ENCODE assay signal across 27 cellular contexts in the genomic region with DNA sequence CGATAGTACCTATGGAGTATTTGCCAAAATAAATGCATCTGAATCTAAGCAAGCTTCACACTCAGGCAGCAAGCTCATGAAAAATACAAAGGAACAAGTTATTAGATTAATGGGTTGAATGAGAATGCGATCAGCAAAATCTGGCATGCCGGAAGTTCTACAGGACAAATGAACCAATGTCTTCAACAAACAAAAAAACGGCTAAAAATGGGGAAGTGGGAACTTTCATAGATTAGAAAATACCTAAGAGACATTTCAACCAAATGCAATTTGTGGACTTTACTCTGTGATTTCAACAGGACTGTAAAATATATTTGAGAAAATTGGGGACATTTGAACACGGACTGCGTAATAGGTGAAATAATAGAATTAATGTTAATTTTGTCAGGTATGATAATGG. TPM values are rescaled to one million over a fixed set of nuclear protein-coding genes. Genes with fewer than 3 reads are reported as not detected.
DNase-seq lines count a peak whose midpoint lies in the region; TF ChIP-seq lines count a peak whose summit lies in the region.
"Had no signal": no experiment of that assay in that cellular context is flagged by ENCODE, and none has a peak within 500 bp of the region (broad histone marks: within the 10 kb centered on the region; RNA-seq: fewer than 3 reads in every experiment).

No MANE protein-coding gene starts in this region.

- peaks cover 12% of the 10 kb centered on the region for H3K9me3 Mint-ChIP-seq in chondrocyte (ENCODE audit: low read depth)
- H3K9me3 Mint-ChIP-seq: H9 had no signal

- H3K27ac Mint-ChIP-seq in chondrocyte (ENCODE audit: unreplicated experiment), result no peak overlapping the region
- H3K27ac Mint-ChIP-seq: H9 had no signal

- H3K36me3 Mint-ChIP-seq in chondrocyte (ENCODE audit: low read depth), result peaks cover 5% of the 10 kb centered on the region
- H3K36me3 Mint-ChIP-seq: CD14-positive monocyte had no signal

- no peaks in the 10 kb centered on the region for H3K27me3 Mint-ChIP-seq in chondrocyte (ENCODE audit: low read depth)

- DNase-seq in SIG-M5 treated with dmso at 0.1 percent for 504 hours (lab: John Stamatoyannopoulos, UW; ENCODE audit: unreplicated experiment) (peak; percentile 26), SIG-M5 (lab: John Stamatoyannopoulos, UW) (no peak), NOMO-1 (lab: John Stamatoyannopoulos, UW; ENCODE audit: unreplicated experiment in 2 of 2) (peak; percentile 32 to 75), RPMI8226 (peak; percentile 28), chondrocyte (ENCODE audit: low spot score) (no peak), NCI-H524 treated with DMSO at 0.1 percent for 48 hours (lab: John Stamatoyannopoulos, UW) (no peak), foreskin melanocyte (no peak)
- no peak for DNase-seq in activated naive CD4-positive, alpha-beta T cell treated with Interleukin-2 at 50 U/mL for 16 hours
- DNase-seq: BE2C, GM23248, H9, Kasumi-1, NCI-H1048, NCI-H1417, NCI-H1694, NCI-H2029 treated with DMSO at 0.1 percent for 48 hours, NCI-H2227 treated with DMSO at 0.1 percent for 48 hours, NCI-H69, SHP77 had no signal

- no peaks in the 10 kb centered on the region for H3K4me1 Mint-ChIP-seq in chondrocyte (ENCODE audit: low read depth)

- H3K4me3 Mint-ChIP-seq in chondrocyte (ENCODE audit: unreplicated experiment), result no peak overlapping the region
- H3K4me3 Mint-ChIP-seq: H9 had no signal

- TF ChIP-seq CTCF in chondrocyte (IDR thresholded peaks at IDR 0.05), result no peak

RNA-seq across cellular contexts. Expression of a gene that starts 22.4 kb away (rescaled TPM):
- 18.2 to 23.5 TPM (median 22.3 TPM) in 3 replicates for total RNA-seq in chondrocyte

RNA-seq across cellular contexts. Expression of a gene that starts 43.7 kb away (rescaled TPM):
- not detected in 3 replicates for total RNA-seq in chondrocyte
- total RNA-seq: Daoy; G401; GM23248; HepG2; HT1080; M059J; NCI-H460; T-helper 1 cell treated with Interleukin-12 subunit alpha and Interleukin-12 subunit beta and Interleukin-4 antibody, amounts not matched to agents 30 ng/mL and 1 ng/mL, for 36 hours had no signal

Comparison
In these comparisons a context has a peak if more than half of its experiments do, and no peak if none do; other contexts are left out.
1. DNase-seq: peak in SIG-M5 treated with dmso at 0.1 percent for 504 hours (single experiment), NOMO-1 (2 of 2) and RPMI8226 (single experiment); none in SIG-M5 (single experiment), chondrocyte (single experiment), NCI-H524 treated with DMSO at 0.1 percent for 48 hours (single experiment), foreskin melanocyte (single experiment) and activated naive CD4-positive, alpha-beta T cell treated with Interleukin-2 at 50 U/mL for 16 hours (single experiment).